ENCODE assay signal across 30 cellular contexts in the genomic region with DNA sequence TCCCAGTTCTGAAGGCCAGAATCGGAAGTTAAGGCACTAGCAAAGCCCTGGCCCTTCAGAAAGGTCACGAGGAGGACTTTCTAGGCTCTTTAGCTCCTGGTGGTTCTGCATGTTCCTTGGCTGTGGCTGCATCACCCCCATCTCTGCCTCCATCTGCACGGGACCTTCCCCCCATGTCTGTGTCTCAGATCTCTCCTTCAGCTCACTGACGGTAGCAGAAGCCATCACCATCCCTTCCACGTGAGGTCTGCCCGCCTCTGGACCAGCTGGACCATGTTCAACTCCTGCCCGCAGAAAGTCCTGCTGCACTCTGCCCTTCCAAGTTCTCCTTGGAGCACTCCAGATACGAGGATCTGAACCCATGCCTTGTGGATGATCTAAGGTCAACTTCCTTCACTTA.
"Had no signal": no experiment of that assay in that cellular context is flagged by ENCODE, and none has a peak within 500 bp of the region (broad histone marks: within the 10 kb centered on the region; RNA-seq: fewer than 3 reads in every experiment).

No MANE protein-coding gene starts in this region.

- H3K4me3 Mint-ChIP-seq: activated B cell treated with CpG ODN at 0.5 μM for 24 hours; activated CD4-positive, alpha-beta T cell treated with anti-CD3 and anti-CD28 coated beads, Interleukin-2, amount 10 ng/mL, durations not matched to agents 24 days and 14 days; activated CD8-positive, alpha-beta T cell treated with anti-CD3 and anti-CD28 coated beads for 36 hours; activated naive CD8-positive, alpha-beta T cell treated with anti-CD3 and anti-CD28 coated beads, Interleukin-2, amount 10 ng/mL, durations not matched to agents 7 days and 5 days; activated T-cell treated with anti-CD3 and anti-CD28 coated beads, Interleukin-2, amount 50 U/mL, for 72 hours; T-cell had no signal

- DNase-seq: activated B cell treated with CpG ODN at 0.5 μM for 24 hours; activated CD4-positive, alpha-beta T cell treated with anti-CD3 and anti-CD28 coated beads for 1 hour; activated CD4-positive, alpha-beta T cell treated with anti-CD3 and anti-CD28 coated beads, Interleukin-2, amount 10 ng/mL, durations not matched to agents 24 days and 14 days; activated CD8-positive, alpha-beta T cell treated with anti-CD3 and anti-CD28 coated beads for 36 hours; activated gamma-delta T cell treated with Interleukin-2 at 50 U/mL for 16 hours; activated naive CD4-positive, alpha-beta T cell treated with anti-CD3 and anti-CD28 coated beads, Interleukin-2, amount 50 U/mL, for 16 hours; activated naive CD8-positive, alpha-beta T cell treated with anti-CD3 and anti-CD28 coated beads, Interleukin-2, amount 10 ng/mL, durations not matched to agents 7 days and 5 days; activated T-cell treated with anti-CD3 and anti-CD28 coated beads for 4 hours; activated T-cell treated with anti-CD3 and anti-CD28 coated beads, Interleukin-2, amount 50 U/mL, for 72 hours; anterior cingulate cortex; MG63; MV-4-11; NCI-H1092 treated with DMSO at 0.1 percent for 48 hours; NCI-H1417 treated with DMSO at 0.1 percent for 48 hours; NCI-H1694; NCI-H2029; NCI-H2107; NCI-H2171 treated with DMSO at 0.1 percent for 48 hours; NCI-H226; NCI-H510A; NCI-H526 treated with DMSO at 0.1 percent for 48 hours; NCI-H82; T-cell; T-helper 2 cell; T1000 had no signal

- H3K9me3 Mint-ChIP-seq: activated CD4-positive, alpha-beta T cell treated with anti-CD3 and anti-CD28 coated beads, Interleukin-2, amount 10 ng/mL, durations not matched to agents 24 days and 14 days; activated CD8-positive, alpha-beta T cell treated with anti-CD3 and anti-CD28 coated beads for 36 hours had no signal

- H3K27me3 Mint-ChIP-seq: activated B cell treated with CpG ODN at 0.5 μM for 24 hours; activated CD4-positive, alpha-beta T cell treated with anti-CD3 and anti-CD28 coated beads, Interleukin-2, amount 10 ng/mL, durations not matched to agents 24 days and 14 days; activated CD8-positive, alpha-beta T cell treated with anti-CD3 and anti-CD28 coated beads for 36 hours; activated naive CD8-positive, alpha-beta T cell treated with anti-CD3 and anti-CD28 coated beads, Interleukin-2, amount 10 ng/mL, durations not matched to agents 7 days and 5 days; T-cell had no signal

- H3K4me1 Mint-ChIP-seq: activated B cell treated with CpG ODN at 0.5 μM for 24 hours; activated CD4-positive, alpha-beta T cell treated with anti-CD3 and anti-CD28 coated beads, Interleukin-2, amount 10 ng/mL, durations not matched to agents 24 days and 14 days; activated naive CD8-positive, alpha-beta T cell treated with anti-CD3 and anti-CD28 coated beads, Interleukin-2, amount 10 ng/mL, durations not matched to agents 7 days and 5 days; T-cell had no signal

- H3K36me3 Mint-ChIP-seq: activated naive CD8-positive, alpha-beta T cell treated with anti-CD3 and anti-CD28 coated beads, Interleukin-2, amount 10 ng/mL, durations not matched to agents 7 days and 5 days; T-cell had no signal

- H3K27ac Mint-ChIP-seq: activated B cell treated with CpG ODN at 0.5 μM for 24 hours; activated CD4-positive, alpha-beta T cell treated with anti-CD3 and anti-CD28 coated beads, Interleukin-2, amount 10 ng/mL, durations not matched to agents 24 days and 14 days; activated CD8-positive, alpha-beta T cell treated with anti-CD3 and anti-CD28 coated beads for 36 hours; activated naive CD8-positive, alpha-beta T cell treated with anti-CD3 and anti-CD28 coated beads, Interleukin-2, amount 10 ng/mL, durations not matched to agents 7 days and 5 days; activated T-cell treated with anti-CD3 and anti-CD28 coated beads, Interleukin-2, amount 50 U/mL, for 72 hours; activated T-helper 2 cell treated with anti-CD3 and anti-CD28 coated beads, Interferon-gamma antibody, Interleukin-2, Interleukin-4, amounts not matched to agents 10 μg/mL and 5 μg/mL and 100 μg/mL, durations not matched to agents 14 hours and 24 hours and 36 hours; T-cell had no signal

- H3K27ac ChIP-seq: adrenal gland, KMS-11, SK-N-MC had no signal

- H3K27me3 ChIP-seq: adrenal gland, MG63 had no signal

- H3K4me1 ChIP-seq: adrenal gland had no signal

- H3K9me3 ChIP-seq: adrenal gland, MG63 had no signal

- H3K4me3 ChIP-seq: adrenal gland, MG63, SK-N-MC had no signal

- ATAC-seq: activated CD8-positive, alpha-beta T cell treated with anti-CD3 and anti-CD28 coated beads for 36 hours; activated T-cell treated with anti-CD3 and anti-CD28 coated beads, Interleukin-2, amount 50 U/mL, for 72 hours; Right ventricle myocardium inferior; T-cell had no signal

- H3K36me3 ChIP-seq: adrenal gland, MG63 had no signal
